In the genomic region with DNA sequence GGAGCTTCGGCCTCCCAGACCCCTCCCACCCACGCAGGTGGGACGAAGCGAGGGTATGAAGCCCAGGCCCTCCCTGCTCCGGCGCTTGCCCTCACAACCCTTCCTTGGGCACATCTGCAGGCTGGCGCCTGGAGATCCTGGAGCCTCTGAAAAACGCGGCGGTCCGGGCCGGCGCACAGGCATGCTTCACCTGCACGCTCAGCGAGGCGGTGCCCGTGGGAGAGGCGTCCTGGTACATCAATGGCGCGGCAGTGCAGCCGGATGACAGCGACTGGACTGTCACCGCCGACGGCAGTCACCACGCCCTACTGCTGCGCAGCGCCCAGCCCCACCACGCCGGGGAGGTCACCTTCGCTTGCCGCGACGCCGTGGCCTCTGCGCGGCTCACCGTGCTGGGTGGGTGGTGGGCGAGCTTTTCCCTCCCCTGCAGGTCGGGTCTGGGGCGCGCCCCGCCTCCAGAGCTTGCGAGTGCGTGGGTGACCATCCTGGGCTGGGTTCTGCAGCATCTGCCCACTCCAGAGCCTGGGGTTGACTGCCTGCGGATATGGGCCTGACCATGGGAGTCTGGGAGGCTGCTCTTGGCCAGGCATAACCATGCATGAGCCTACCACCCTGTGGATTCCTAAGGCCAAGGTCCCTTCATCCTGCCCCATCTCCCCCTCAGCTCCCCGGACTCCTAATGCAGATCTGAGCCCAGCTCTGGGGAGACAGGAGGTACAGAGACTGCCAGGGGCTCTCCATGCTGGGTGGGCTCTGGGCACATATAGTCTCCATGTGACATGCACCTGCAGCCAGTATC, we compare ENCODE assay signal across 1 cellular context.
A peak's percentile ranks its signal among the peaks of the same experiment; 100 is the strongest.
TF ChIP-seq lines count a peak whose summit lies in the region.

No MANE protein-coding gene starts in this region.

TF ChIP-seq in K562, 482 proteins besides CTCF, POLR2A, EP300 and RAD21:
- TF ChIP-seq NRF1 (conservative IDR thresholded peaks at IDR 0.05 in 1 of 2, IDR thresholded peaks at IDR 0.05 in 1 of 2), result peak; percentile 19 to 32; a peak in 2 of 4 replicates
- TF ChIP-seq STAT5A (IDR thresholded peaks at IDR 0.05; ENCODE audit: borderline replicate concordance, low read length), result no peak
- no peak for TF ChIP-seq ASH1L (IDR thresholded peaks at IDR 0.05; ENCODE audit: borderline replicate concordance, low read depth, partially characterized antibody)
- TF ChIP-seq, protein P1, sequence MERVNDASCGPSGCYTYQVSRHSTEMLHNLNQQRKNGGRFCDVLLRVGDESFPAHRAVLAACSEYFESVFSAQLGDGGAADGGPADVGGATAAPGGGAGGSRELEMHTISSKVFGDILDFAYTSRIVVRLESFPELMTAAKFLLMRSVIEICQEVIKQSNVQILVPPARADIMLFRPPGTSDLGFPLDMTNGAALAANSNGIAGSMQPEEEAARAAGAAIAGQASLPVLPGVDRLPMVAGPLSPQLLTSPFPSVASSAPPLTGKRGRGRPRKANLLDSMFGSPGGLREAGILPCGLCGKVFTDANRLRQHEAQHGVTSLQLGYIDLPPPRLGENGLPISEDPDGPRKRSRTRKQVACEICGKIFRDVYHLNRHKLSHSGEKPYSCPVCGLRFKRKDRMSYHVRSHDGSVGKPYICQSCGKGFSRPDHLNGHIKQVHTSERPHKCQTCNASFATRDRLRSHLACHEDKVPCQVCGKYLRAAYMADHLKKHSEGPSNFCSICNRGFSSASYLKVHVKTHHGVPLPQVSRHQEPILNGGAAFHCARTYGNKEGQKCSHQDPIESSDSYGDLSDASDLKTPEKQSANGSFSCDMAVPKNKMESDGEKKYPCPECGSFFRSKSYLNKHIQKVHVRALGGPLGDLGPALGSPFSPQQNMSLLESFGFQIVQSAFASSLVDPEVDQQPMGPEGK (CRISPR knock-in tag; IDR thresholded peaks at IDR 0.05; ENCODE audit: borderline replicate concordance), result no peak
- TF ChIP-seq, protein P2, sequence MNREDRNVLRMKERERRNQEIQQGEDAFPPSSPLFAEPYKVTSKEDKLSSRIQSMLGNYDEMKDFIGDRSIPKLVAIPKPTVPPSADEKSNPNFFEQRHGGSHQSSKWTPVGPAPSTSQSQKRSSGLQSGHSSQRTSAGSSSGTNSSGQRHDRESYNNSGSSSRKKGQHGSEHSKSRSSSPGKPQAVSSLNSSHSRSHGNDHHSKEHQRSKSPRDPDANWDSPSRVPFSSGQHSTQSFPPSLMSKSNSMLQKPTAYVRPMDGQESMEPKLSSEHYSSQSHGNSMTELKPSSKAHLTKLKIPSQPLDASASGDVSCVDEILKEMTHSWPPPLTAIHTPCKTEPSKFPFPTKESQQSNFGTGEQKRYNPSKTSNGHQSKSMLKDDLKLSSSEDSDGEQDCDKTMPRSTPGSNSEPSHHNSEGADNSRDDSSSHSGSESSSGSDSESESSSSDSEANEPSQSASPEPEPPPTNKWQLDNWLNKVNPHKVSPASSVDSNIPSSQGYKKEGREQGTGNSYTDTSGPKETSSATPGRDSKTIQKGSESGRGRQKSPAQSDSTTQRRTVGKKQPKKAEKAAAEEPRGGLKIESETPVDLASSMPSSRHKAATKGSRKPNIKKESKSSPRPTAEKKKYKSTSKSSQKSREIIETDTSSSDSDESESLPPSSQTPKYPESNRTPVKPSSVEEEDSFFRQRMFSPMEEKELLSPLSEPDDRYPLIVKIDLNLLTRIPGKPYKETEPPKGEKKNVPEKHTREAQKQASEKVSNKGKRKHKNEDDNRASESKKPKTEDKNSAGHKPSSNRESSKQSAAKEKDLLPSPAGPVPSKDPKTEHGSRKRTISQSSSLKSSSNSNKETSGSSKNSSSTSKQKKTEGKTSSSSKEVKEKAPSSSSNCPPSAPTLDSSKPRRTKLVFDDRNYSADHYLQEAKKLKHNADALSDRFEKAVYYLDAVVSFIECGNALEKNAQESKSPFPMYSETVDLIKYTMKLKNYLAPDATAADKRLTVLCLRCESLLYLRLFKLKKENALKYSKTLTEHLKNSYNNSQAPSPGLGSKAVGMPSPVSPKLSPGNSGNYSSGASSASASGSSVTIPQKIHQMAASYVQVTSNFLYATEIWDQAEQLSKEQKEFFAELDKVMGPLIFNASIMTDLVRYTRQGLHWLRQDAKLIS (CRISPR knock-in tag; IDR thresholded peaks at IDR 0.05), result no peak
- no peak for TF ChIP-seq ZNF23 (CRISPR knock-in tag; IDR thresholded peaks at IDR 0.05)
- no peak for TF ChIP-seq MCM5 (IDR thresholded peaks at IDR 0.05; ENCODE audit: low read depth)
- TF ChIP-seq, protein P3, sequence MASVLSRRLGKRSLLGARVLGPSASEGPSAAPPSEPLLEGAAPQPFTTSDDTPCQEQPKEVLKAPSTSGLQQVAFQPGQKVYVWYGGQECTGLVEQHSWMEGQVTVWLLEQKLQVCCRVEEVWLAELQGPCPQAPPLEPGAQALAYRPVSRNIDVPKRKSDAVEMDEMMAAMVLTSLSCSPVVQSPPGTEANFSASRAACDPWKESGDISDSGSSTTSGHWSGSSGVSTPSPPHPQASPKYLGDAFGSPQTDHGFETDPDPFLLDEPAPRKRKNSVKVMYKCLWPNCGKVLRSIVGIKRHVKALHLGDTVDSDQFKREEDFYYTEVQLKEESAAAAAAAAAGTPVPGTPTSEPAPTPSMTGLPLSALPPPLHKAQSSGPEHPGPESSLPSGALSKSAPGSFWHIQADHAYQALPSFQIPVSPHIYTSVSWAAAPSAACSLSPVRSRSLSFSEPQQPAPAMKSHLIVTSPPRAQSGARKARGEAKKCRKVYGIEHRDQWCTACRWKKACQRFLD (CRISPR knock-in tag; IDR thresholded peaks at IDR 0.05), result no peak
- TF ChIP-seq, protein P4, sequence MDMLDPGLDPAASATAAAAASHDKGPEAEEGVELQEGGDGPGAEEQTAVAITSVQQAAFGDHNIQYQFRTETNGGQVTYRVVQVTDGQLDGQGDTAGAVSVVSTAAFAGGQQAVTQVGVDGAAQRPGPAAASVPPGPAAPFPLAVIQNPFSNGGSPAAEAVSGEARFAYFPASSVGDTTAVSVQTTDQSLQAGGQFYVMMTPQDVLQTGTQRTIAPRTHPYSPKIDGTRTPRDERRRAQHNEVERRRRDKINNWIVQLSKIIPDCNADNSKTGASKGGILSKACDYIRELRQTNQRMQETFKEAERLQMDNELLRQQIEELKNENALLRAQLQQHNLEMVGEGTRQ (CRISPR knock-in tag; IDR thresholded peaks at IDR 0.05), result 0 out of 2 replicates have a peak, but pooled peaks have one; percentile 4
